ENCODE assay signal across 28 cellular contexts in genomic region chr10:112348759-112349158, GRCh38.
"Had no signal": no experiment of that assay in that cellular context is flagged by ENCODE, and none has a peak within 500 bp of the region (broad histone marks: within the 10 kb centered on the region; RNA-seq: fewer than 3 reads in every experiment).

No MANE protein-coding gene starts in this region.

- DNase-seq: activated B cell treated with CpG ODN at 0.5 μM for 24 hours; activated CD4-positive, alpha-beta memory T cell treated with anti-CD3 and anti-CD28 coated beads for 36 hours; activated CD4-positive, alpha-beta T cell treated with anti-CD3 and anti-CD28 coated beads for 4 hours; activated CD4-positive, alpha-beta T cell treated with anti-CD3 and anti-CD28 coated beads, Interleukin-2, amount 10 ng/mL, durations not matched to agents 24 days and 14 days; activated CD4-positive, alpha-beta T cell treated with anti-CD3 and anti-CD28 coated beads, Interleukin-2, amount 50 U/mL, for 1 hour; activated CD4-positive, alpha-beta T cell treated with anti-CD3 and anti-CD28 coated beads, Interleukin-2, amount 50 U/mL, for 4 hours; activated CD4-positive, CD25-positive, alpha-beta regulatory T cell treated with anti-CD3 and anti-CD28 coated beads, Interleukin-2, amount 50 U/mL, for 72 hours; activated CD8-positive, alpha-beta memory T cell treated with anti-CD3 and anti-CD28 coated beads, Interleukin-2, amount 50 U/mL, for 4 hours; activated CD8-positive, alpha-beta T cell treated with anti-CD3 and anti-CD28 coated beads for 36 hours; activated effector memory CD4-positive, alpha-beta T cell treated with anti-CD3 and anti-CD28 coated beads, Interleukin-2, amount 50 U/mL, for 16 hours; activated gamma-delta T cell treated with Interleukin-2 at 50 U/mL for 16 hours; activated naive CD4-positive, alpha-beta T cell; activated naive CD4-positive, alpha-beta T cell treated with anti-CD3 and anti-CD28 coated beads for 36 hours; activated naive CD4-positive, alpha-beta T cell treated with anti-CD3 and anti-CD28 coated beads, Interleukin-2, amount 50 U/mL, for 16 hours; activated naive CD8-positive, alpha-beta T cell treated with anti-CD3 and anti-CD28 coated beads for 36 hours; activated T-cell treated with anti-CD3 and anti-CD28 coated beads for 4 hours; activated T-cell treated with anti-CD3 and anti-CD28 coated beads, Interleukin-2, amount 50 U/mL, for 1 hour; activated T-cell treated with anti-CD3 and anti-CD28 coated beads, Interleukin-2, amount 50 U/mL, for 4 hours; activated T-cell treated with anti-CD3 and anti-CD28 coated beads, Interleukin-2, amount 50 U/mL, for 72 hours; amniotic stem cell; caudate nucleus; cerebellar nuclear complex; T-helper 1 cell; T-helper 2 cell; T-helper 9 cell had no signal

- H3K27ac ChIP-seq: adrenal gland, ascending aorta, cardiac muscle cell had no signal
